27 cellular contexts compared by ENCODE assay signal in genomic region chr12:67873355-67873754, GRCh38.
A peak's percentile ranks its signal among the peaks of the same experiment; 100 is the strongest.
DNase-seq lines count a peak whose midpoint lies in the region; ATAC-seq and TF ChIP-seq lines count a peak whose summit lies in the region.
"Had no signal": no experiment of that assay in that cellular context is flagged by ENCODE, and none has a peak within 500 bp of the region (broad histone marks: within the 10 kb centered on the region; RNA-seq: fewer than 3 reads in every experiment).

No MANE protein-coding gene starts in this region.

- H3F3A ChIP-seq in SU-DHL-6 (ENCODE audit: insufficient read depth) (no peaks in the 10 kb centered on the region), GM23248 (ENCODE audit: insufficient read depth) (no peaks in the 10 kb centered on the region)

- H3K4me2 ChIP-seq in SU-DHL-6 (ENCODE audit: low read depth, low read length, poor library complexity, severe bottlenecking) (peak overlapping the region; percentile 45), GM23248 (ENCODE audit: unreplicated experiment) (no peak overlapping the region), osteoblast (ENCODE audit: insufficient read depth, low read length) (no peak overlapping the region)
- H3K4me2 ChIP-seq: A549 had no signal

- peaks cover 11% of the 10 kb centered on the region for H3K4me1 Mint-ChIP-seq in endodermal cell

- H3K36me3 Mint-ChIP-seq in endodermal cell (ENCODE audit: low read depth), result no peaks in the 10 kb centered on the region
- H3K36me3 Mint-ChIP-seq: CD8-positive, alpha-beta T cell had no signal

- TF ChIP-seq CTCF in GM12865 (IDR thresholded peaks at IDR 0.05; ENCODE audit: insufficient read depth, low read depth, low read length, missing control alignments), result no peak
- no peak for TF ChIP-seq CTCF in SU-DHL-6 (IDR thresholded peaks at IDR 0.05; ENCODE audit: insufficient read depth, low read length, poor library complexity, severe bottlenecking)
- no peak for TF ChIP-seq CTCF in osteoblast (IDR thresholded peaks at IDR 0.05; ENCODE audit: extremely low read depth, low read depth, low read length)
- no peak for TF ChIP-seq CTCF in endodermal cell (conservative IDR thresholded peaks at IDR 0.05)

- peaks cover 2% of the 10 kb centered on the region for H3K27me3 Mint-ChIP-seq in endodermal cell (ENCODE audit: insufficient read depth)

- intact Hi-C loops in Right ventricle myocardium superior (cut with DNase I), result no loop called here

- WGBS in GM23248 (ENCODE audit: low coverage in 1 of 2, low lambda C conversion rate in 2 of 2, missing lambda C conversion rate in 2 of 2), 2 experiments, result 36 to 54% methylated on average over 1 of the region's 1 CpG
- 97 to 100% methylated on average over 1 of the region's 1 CpG for WGBS in endodermal cell (ENCODE audit: insufficient coverage in 1 of 2, insufficient read length in 1 of 2), 2 experiments

- peak; percentile 7 for DNase-seq in GM12865 (ENCODE audit: low read depth)
- no peak for DNase-seq in GM23248
- no peak for DNase-seq in Right ventricle myocardium superior
- no peak for DNase-seq in osteoblast (ENCODE audit: insufficient read length, low spot score, missing footprints)
- no peak for DNase-seq in endodermal cell
- DNase-seq: Caco-2; CD8-positive, alpha-beta T cell; DMS 273 treated with DMSO at 0.1 percent for 48 hours; DMS79 treated with DMSO at 0.1 percent for 48 hours; GOT3; HCEC 1CT; MV-4-11; NCI-H1105 treated with DMSO at 0.1 percent for 48 hours; NCI-H146; NCI-H1930; NCI-H2107; NCI-H524; NCI-H748 treated with DMSO at 0.1 percent for 48 hours; PC-3 had no signal

- no peaks in the 10 kb centered on the region for H3K79me2 ChIP-seq in SU-DHL-6 (ENCODE audit: insufficient read depth, low read length)
- H3K79me2 ChIP-seq in GM23248 (ENCODE audit: insufficient read depth), result no peaks in the 10 kb centered on the region
- H3K79me2 ChIP-seq in osteoblast (ENCODE audit: insufficient read depth, low read length), result no peaks in the 10 kb centered on the region

- no peak overlapping the region for H3K27ac Mint-ChIP-seq in endodermal cell
- H3K27ac Mint-ChIP-seq: CD8-positive, alpha-beta T cell had no signal

- H3K9me2 ChIP-seq in SU-DHL-6 (replicated peaks; ENCODE audit: insufficient read depth, low read length), result no peaks in the 10 kb centered on the region
- H3K9me2 ChIP-seq in GM23248 (ENCODE audit: insufficient read depth), result no peaks in the 10 kb centered on the region

- H3K9ac ChIP-seq in SU-DHL-6 (ENCODE audit: low read length), result no peak overlapping the region
- H3K9ac ChIP-seq in GM23248, result no peak overlapping the region
- H3K9ac ChIP-seq in endodermal cell (ENCODE audit: extremely low read depth, low read length, poor library complexity, severe bottlenecking), result no peak overlapping the region

- H3K4me1 ChIP-seq in GM23248 (ENCODE audit: insufficient read depth), result no peaks in the 10 kb centered on the region
- no peaks in the 10 kb centered on the region for H3K4me1 ChIP-seq in osteoblast (ENCODE audit: insufficient read depth, low read length)
- no peaks in the 10 kb centered on the region for H3K4me1 ChIP-seq in endodermal cell (ENCODE audit: control insufficient read depth, insufficient read depth, low read length)
- H3K4me1 ChIP-seq: A549, Caco-2, SJSA1 had no signal

- H3K4me3 ChIP-seq in GM12865 (ENCODE audit: low read depth, low read length) (no peak overlapping the region), SU-DHL-6 (ENCODE audit: insufficient read depth, low read length, poor library complexity, severe bottlenecking) (peak overlapping the region; percentile 24), GM23248 (no peak overlapping the region), osteoblast (ENCODE audit: insufficient read depth, low read length) (no peak overlapping the region), endodermal cell (ENCODE audit: low read length) (no peak overlapping the region)
- H3K4me3 ChIP-seq: A549, K562, SJSA1 had no signal

- H2AFZ ChIP-seq in SU-DHL-6 (ENCODE audit: low read depth, low read length, severe bottlenecking) (peak overlapping the region; percentile 17), GM23248 (no peak overlapping the region), osteoblast (ENCODE audit: low read length) (no peak overlapping the region)

- H3K27ac ChIP-seq in SU-DHL-6 (ENCODE audit: low read depth, low read length) (no peak overlapping the region), GM23248 (no peak overlapping the region), osteoblast (ENCODE audit: low read depth, low read length) (no peak overlapping the region), endodermal cell (ENCODE audit: low read depth, low read length) (no peak overlapping the region)
- H3K27ac ChIP-seq: A549, C4-2B, SJSA1 had no signal

- H3K9me3 Mint-ChIP-seq in endodermal cell, result no peaks in the 10 kb centered on the region

- no peaks in the 10 kb centered on the region for H4K20me1 ChIP-seq in SU-DHL-6 (ENCODE audit: low read depth, low read length)
- H4K20me1 ChIP-seq in GM23248 (ENCODE audit: insufficient read depth), result no peaks in the 10 kb centered on the region
- H4K20me1 ChIP-seq in osteoblast (ENCODE audit: insufficient read depth, low read length), result no peaks in the 10 kb centered on the region

- H3K36me3 ChIP-seq in SU-DHL-6 (ENCODE audit: low read length) (no peaks in the 10 kb centered on the region), GM23248 (ENCODE audit: low read depth) (no peaks in the 10 kb centered on the region), osteoblast (ENCODE audit: insufficient read depth, low read length) (no peaks in the 10 kb centered on the region), endodermal cell (ENCODE audit: control insufficient read depth, insufficient read depth, low read length) (no peaks in the 10 kb centered on the region)
- H3K36me3 ChIP-seq: SJSA1 had no signal

- ATAC-seq in GM19351 (IDR thresholded peaks at IDR 0.05; ENCODE audit: unreplicated experiment), result peak; percentile 56
- peak; percentile 61 for ATAC-seq in HG02885 (IDR thresholded peaks at IDR 0.05; ENCODE audit: poor library complexity, unreplicated experiment)
- ATAC-seq in Right ventricle myocardium superior (ENCODE audit: poor library complexity), result no peak
- ATAC-seq: A549; CD8-positive, alpha-beta T cell; HepG2; K562; PC-3 had no signal

- H3K27me3 ChIP-seq in SU-DHL-6 (ENCODE audit: low read length) (no peaks in the 10 kb centered on the region), GM23248 (replicated peaks; ENCODE audit: insufficient read depth) (no peaks in the 10 kb centered on the region), osteoblast (ENCODE audit: insufficient read depth, low read length) (no peaks in the 10 kb centered on the region), endodermal cell (ENCODE audit: control insufficient read depth, insufficient read depth, low read length, poor library complexity, severe bottlenecking) (peaks cover 4% of the 10 kb centered on the region)
- H3K27me3 ChIP-seq: SJSA1 had no signal

- H3K9me3 ChIP-seq in SU-DHL-6 (ENCODE audit: insufficient read depth, low read length) (no peaks in the 10 kb centered on the region), GM23248 (ENCODE audit: low read depth) (no peaks in the 10 kb centered on the region), osteoblast (ENCODE audit: low read depth, low read length) (no peaks in the 10 kb centered on the region), endodermal cell (ENCODE audit: control insufficient read depth, low read length) (no peaks in the 10 kb centered on the region)
- H3K9me3 ChIP-seq: A549, Caco-2, SJSA1 had no signal

- no peak overlapping the region for H3K4me3 Mint-ChIP-seq in endodermal cell
- H3K4me3 Mint-ChIP-seq: CD8-positive, alpha-beta T cell had no signal

- in situ Hi-C loops in GM23248 (cut with MboI), result no loop called here
